ENCODE assay signal across 8 cellular contexts in the genomic region with DNA sequence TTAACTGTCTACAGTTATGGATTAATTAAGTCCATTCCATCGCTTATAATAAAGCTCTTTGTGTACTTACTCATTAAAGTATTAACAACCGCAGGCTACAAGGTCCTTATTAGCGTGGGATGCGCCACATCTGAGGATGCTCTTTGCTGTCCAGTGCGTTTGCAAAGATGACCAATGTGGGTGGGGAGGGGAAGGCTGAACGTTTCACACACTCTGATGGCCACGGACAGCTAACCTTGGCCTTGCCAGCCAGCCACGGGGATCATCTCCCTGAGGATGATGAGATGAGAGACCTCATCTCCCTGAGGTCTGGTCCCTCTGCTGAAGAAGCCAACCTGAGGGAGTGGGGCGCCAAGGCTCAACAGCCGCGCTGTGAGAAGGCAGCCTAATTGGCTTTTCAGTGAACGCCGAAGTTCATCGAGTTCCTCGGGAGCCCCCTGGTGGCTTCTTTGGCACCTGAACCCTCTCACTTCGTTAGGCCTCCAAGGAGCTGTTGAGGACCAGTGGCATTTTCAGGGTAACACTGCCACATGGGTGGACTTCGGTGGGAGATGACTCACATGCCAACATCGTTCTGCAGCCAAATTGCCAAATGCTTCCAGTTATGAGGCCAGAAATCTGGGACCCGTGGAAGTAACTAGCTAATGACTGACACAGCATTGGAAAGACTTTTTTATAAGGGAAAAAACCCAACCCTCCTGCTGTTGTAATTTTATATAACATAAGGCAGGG.
DNase-seq lines count a peak whose midpoint lies in the region; ATAC-seq and TF ChIP-seq lines count a peak whose summit lies in the region.

No MANE protein-coding gene starts in this region.

- POLR2A ChIA-PET in PC-9 (lab: Charles Lee; ENCODE audit: unreplicated experiment) = interaction anchor here (0.6 to 0.7 kb wide), 2 partner anchors 379 to 597 kb away, joined by 5 to 6 read pairs; no protein-coding TSS in a partner anchor

- H3K9me3 ChIP-seq in PC-9 (ENCODE audit: insufficient read depth, low read depth) = no peaks in the 10 kb centered on the region

- no TSS peak for BruUV-seq in PC-9 (replicated peaks; lab: Mats Ljungman, UMichigan)

- no peaks in the 10 kb centered on the region for H3K79me2 ChIP-seq in PC-9 (ENCODE audit: low read depth)

- no peak overlapping the region for H3K27ac ChIP-seq in PC-9

- no peaks in the 10 kb centered on the region for H3K4me1 ChIP-seq in PC-9 (replicated peaks; ENCODE audit: insufficient read depth)

- H3K9me3 Mint-ChIP-seq in nephron progenitor cell = no peaks in the 10 kb centered on the region

- H3K27ac Mint-ChIP-seq in nephron progenitor cell = no peak overlapping the region

- DNase-seq in C1 segment of cervical spinal cord (lab: John Stamatoyannopoulos, UW) (peak; percentile 3 to 82 (median 54)), HT-29 (ENCODE audit: low spot score) (peak; percentile 88), PC-9 (peak; percentile 64 to 66), fibroblast of mammary gland (ENCODE audit: low read depth) (peak; percentile 79), nephron progenitor cell (peak; percentile 91)
- peak; percentile 77 for DNase-seq in activated T-cell treated with anti-CD3 and anti-CD28 coated beads, Interleukin-2, amount 50 U/mL, for 1 hour
- peak; percentile 65 for DNase-seq in stimulated activated naive CD4-positive, alpha-beta T cell treated with Interleukin-2 at 50 U/mL for 16 hours (lab: John Stamatoyannopoulos, UW)

- peaks cover 15% of the 10 kb centered on the region for H3K27me3 Mint-ChIP-seq in nephron progenitor cell (ENCODE audit: low read depth, poor library complexity)

- TF ChIP-seq CTCF in PC-9 (conservative IDR thresholded peaks at IDR 0.05) (peak; percentile 87), fibroblast of mammary gland (conservative IDR thresholded peaks at IDR 0.05; ENCODE audit: control insufficient read depth, insufficient read depth, low read depth, low read length) (peak; percentile 90), nephron progenitor cell (IDR thresholded peaks at IDR 0.05) (peak; percentile 81)

- no peaks in the 10 kb centered on the region for H3K9me2 ChIP-seq in PC-9 (ENCODE audit: insufficient read depth)

- H3K4me1 Mint-ChIP-seq in nephron progenitor cell = no peaks in the 10 kb centered on the region

- peak; percentile 75 for ATAC-seq in GM19397 (IDR thresholded peaks at IDR 0.05; ENCODE audit: unreplicated experiment)

- H3K36me3 ChIP-seq in PC-9 (ENCODE audit: low read depth) = no peaks in the 10 kb centered on the region

- H2AFZ ChIP-seq in PC-9 = no peak overlapping the region

- CTCF ChIA-PET in PC-9 (lab: Charles Lee) = interaction anchor here (0.5 to 1.4 kb wide), 7 partner anchors 52 to 784 kb away, joined by 3 to 8 read pairs (median 5); no protein-coding TSS in a partner anchor

- H3K4me3 Mint-ChIP-seq in nephron progenitor cell = no peak overlapping the region

- no peaks in the 10 kb centered on the region for H3K36me3 Mint-ChIP-seq in nephron progenitor cell (ENCODE audit: low read depth)

- H3K4me3 ChIP-seq in PC-9 = no peak overlapping the region
- no peak overlapping the region for H3K4me3 ChIP-seq in fibroblast of mammary gland (ENCODE audit: control insufficient read depth, low read depth, low read length)

- no peaks in the 10 kb centered on the region for H3F3A ChIP-seq in PC-9 (ENCODE audit: insufficient read depth, low read depth)

- no peak overlapping the region for H3K4me2 ChIP-seq in PC-9

- H3K27me3 ChIP-seq in PC-9 (ENCODE audit: insufficient read depth, low read depth) = no peaks in the 10 kb centered on the region

- intact Hi-C loops in PC-9 (cut with micrococcal nuclease; ENCODE audit: unreplicated experiment) = loop anchor here (1.0 to 10.0 kb wide), 3 partner anchors 289 to 546 kb away; no protein-coding TSS in a partner anchor

- no peaks in the 10 kb centered on the region for H4K20me1 ChIP-seq in PC-9 (ENCODE audit: insufficient read depth)
